18 cellular contexts compared by ENCODE assay signal in the genomic region with DNA sequence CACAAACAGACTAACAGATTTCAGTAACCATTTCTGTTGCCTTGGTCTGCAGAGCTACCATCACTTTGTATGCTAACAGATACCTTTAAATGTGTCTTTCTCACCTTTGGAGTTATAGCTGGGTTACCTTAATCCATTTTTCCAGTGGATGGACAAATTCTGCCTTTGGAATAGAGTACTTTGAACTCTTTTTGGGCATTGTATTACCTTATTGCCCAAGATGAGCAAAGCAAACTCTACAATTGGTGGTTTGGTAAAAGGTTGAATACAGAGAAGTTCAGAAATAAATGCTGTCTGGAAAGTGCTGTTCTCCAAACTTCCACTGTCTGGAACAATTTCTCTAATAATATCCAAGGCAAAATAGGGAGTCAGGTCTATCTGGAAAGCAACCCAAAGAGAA.
"Had no signal": no experiment of that assay in that cellular context is flagged by ENCODE, and none has a peak within 500 bp of the region (broad histone marks: within the 10 kb centered on the region; RNA-seq: fewer than 3 reads in every experiment).

No MANE protein-coding gene starts in this region.

- H3K4me1 Mint-ChIP-seq: immature natural killer cell had no signal

- H3K9me3 Mint-ChIP-seq: effector memory CD8-positive, alpha-beta T cell; natural killer cell treated with Interleukin-12 subunit alpha and Interleukin-12 subunit beta and Interleukin-15 and Interleukin-18, amount 100 ng/mL, for 72 hours; type B pancreatic cell had no signal

- H3K27me3 Mint-ChIP-seq: dendritic cell treated with granulocyte-macrophage colony-stimulating factor and Interleukin-4, amounts not matched to agents 40 ng/mL and 50 ng/mL, for 4 days; type B pancreatic cell had no signal

- H3K4me3 ChIP-seq: esophagus muscularis mucosa, gastrocnemius medialis, left ventricle myocardium inferior, lung, psoas muscle, suprapubic skin, thyroid gland had no signal

- DNase-seq: effector memory CD8-positive, alpha-beta T cell; gastrocnemius medialis; immature natural killer cell; left ventricle myocardium inferior; mesenchymal stem cell; midbrain; psoas muscle; small intestine; stimulated activated CD4-positive, alpha-beta T cell treated with anti-CD3 and anti-CD28 coated beads, Interleukin-2, amount 100 ng/mL, for 48 hours; stimulated activated naive CD8-positive, alpha-beta T cell treated with anti-CD3 and anti-CD28 coated beads, Interleukin-15, Interleukin-2, amounts not matched to agents 100 U/mL and 50 U/mL, for 24 hours; thyroid gland had no signal

- H3K36me3 Mint-ChIP-seq: immature natural killer cell; natural killer cell treated with Interleukin-12 subunit alpha and Interleukin-12 subunit beta and Interleukin-15 and Interleukin-18, amount 100 ng/mL, for 72 hours; type B pancreatic cell had no signal

- H3K36me3 ChIP-seq: esophagus muscularis mucosa, gastrocnemius medialis, left ventricle myocardium inferior, suprapubic skin, thyroid gland had no signal

- H3K27ac Mint-ChIP-seq: dendritic cell treated with granulocyte-macrophage colony-stimulating factor and Interleukin-4, amounts not matched to agents 40 ng/mL and 50 ng/mL, for 4 days; effector memory CD8-positive, alpha-beta T cell; immature natural killer cell; natural killer cell treated with Interleukin-12 subunit alpha and Interleukin-12 subunit beta and Interleukin-15 and Interleukin-18, amount 100 ng/mL, for 72 hours; type B pancreatic cell had no signal

- H3K9me3 ChIP-seq: esophagus muscularis mucosa, gastrocnemius medialis, left ventricle myocardium inferior, psoas muscle, suprapubic skin, thyroid gland had no signal

- H3K4me1 ChIP-seq: esophagus muscularis mucosa, gastrocnemius medialis, left ventricle myocardium inferior, psoas muscle, suprapubic skin, thyroid gland had no signal

- H3K27me3 ChIP-seq: esophagus muscularis mucosa, suprapubic skin, thyroid gland had no signal

- H3K27ac ChIP-seq: epithelial cell of prostate, esophagus muscularis mucosa, gastrocnemius medialis, left ventricle myocardium inferior, psoas muscle, suprapubic skin, thyroid gland had no signal

- H3K4me3 Mint-ChIP-seq: dendritic cell treated with granulocyte-macrophage colony-stimulating factor and Interleukin-4, amounts not matched to agents 40 ng/mL and 50 ng/mL, for 4 days; effector memory CD8-positive, alpha-beta T cell; immature natural killer cell; natural killer cell treated with Interleukin-12 subunit alpha and Interleukin-12 subunit beta and Interleukin-15 and Interleukin-18, amount 100 ng/mL, for 72 hours; type B pancreatic cell had no signal
